1 cellular context compared by ENCODE assay signal in the genomic region with DNA sequence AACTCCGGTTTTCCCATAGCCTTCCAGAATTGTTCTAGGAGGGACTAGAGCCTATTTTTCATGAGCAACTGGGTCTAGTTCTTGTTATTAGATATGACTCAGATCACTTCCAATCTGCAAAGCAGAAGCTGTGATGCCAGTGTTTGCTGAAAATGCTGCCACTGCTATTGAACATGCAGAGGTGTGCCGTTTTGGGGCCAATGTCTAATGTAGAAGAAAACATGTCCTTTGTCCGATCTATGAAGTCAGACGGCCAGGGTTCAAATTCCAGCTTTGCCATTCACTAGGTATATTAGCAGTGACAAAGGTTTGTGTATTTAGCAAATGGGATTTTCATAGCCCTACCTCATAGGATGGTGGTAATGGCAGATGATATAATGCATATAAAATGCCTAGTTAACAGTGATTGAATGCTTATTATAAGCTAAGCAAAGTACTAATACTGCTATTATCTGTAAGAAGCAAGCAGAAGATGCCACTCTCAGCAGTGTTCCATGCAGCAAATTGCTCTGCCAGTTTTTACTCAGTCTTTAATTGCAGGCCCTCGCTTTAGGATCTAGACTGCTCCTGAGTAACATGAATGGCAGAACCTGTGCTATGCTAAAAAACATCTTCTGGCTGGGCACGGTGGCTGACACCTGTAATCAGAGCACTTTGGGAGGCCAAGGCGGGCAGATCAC.
TF ChIP-seq lines count a peak whose summit lies in the region.

No MANE protein-coding gene starts in this region.

TF ChIP-seq in HepG2, 621 proteins besides CTCF, POLR2A, EP300 and RAD21 (continued from another document and continues in another):
- TF ChIP-seq, protein P1, sequence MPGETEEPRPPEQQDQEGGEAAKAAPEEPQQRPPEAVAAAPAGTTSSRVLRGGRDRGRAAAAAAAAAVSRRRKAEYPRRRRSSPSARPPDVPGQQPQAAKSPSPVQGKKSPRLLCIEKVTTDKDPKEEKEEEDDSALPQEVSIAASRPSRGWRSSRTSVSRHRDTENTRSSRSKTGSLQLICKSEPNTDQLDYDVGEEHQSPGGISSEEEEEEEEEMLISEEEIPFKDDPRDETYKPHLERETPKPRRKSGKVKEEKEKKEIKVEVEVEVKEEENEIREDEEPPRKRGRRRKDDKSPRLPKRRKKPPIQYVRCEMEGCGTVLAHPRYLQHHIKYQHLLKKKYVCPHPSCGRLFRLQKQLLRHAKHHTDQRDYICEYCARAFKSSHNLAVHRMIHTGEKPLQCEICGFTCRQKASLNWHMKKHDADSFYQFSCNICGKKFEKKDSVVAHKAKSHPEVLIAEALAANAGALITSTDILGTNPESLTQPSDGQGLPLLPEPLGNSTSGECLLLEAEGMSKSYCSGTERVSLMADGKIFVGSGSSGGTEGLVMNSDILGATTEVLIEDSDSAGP (CRISPR knock-in tag; IDR thresholded peaks at IDR 0.05; ENCODE audit: borderline replicate concordance), result no peak
- TF ChIP-seq JARID2 (CRISPR knock-in tag; IDR thresholded peaks at IDR 0.05; ENCODE audit: insufficient replicate concordance) (no peak), FOXK1 (CRISPR knock-in tag; IDR thresholded peaks at IDR 0.05; ENCODE audit: borderline replicate concordance, low read depth) (peak; percentile 55; the same call in 1 of the 2 replicates), ZNF343 (CRISPR knock-in tag; IDR thresholded peaks at IDR 0.05) (no peak), HOXA7 (CRISPR knock-in tag; IDR thresholded peaks at IDR 0.05) (no peak), ZNF790 (CRISPR knock-in tag; IDR thresholded peaks at IDR 0.05; ENCODE audit: borderline replicate concordance) (no peak), AHDC1 (CRISPR knock-in tag; IDR thresholded peaks at IDR 0.05; ENCODE audit: borderline replicate concordance) (peak; percentile 92), SKI (IDR thresholded peaks at IDR 0.05; ENCODE audit: partially characterized antibody) (peak; percentile 87), NR3C1 (CRISPR knock-in tag; IDR thresholded peaks at IDR 0.05) (no peak), TBL1XR1 (IDR thresholded peaks at IDR 0.05; ENCODE audit: borderline replicate concordance, low read length, partially characterized antibody) (no peak), HOMEZ (CRISPR knock-in tag; IDR thresholded peaks at IDR 0.05; ENCODE audit: low read depth) (peak; percentile 92), ZNF24 (IDR thresholded peaks at IDR 0.05) (peak; percentile 6; the same call in 1 of the 2 replicates), KLF16 (CRISPR knock-in tag; IDR thresholded peaks at IDR 0.05) (0 out of 4 replicates have a peak, but pooled peaks of 1 of the 2 experiments have one; percentile 51), IRF9 (CRISPR knock-in tag; IDR thresholded peaks at IDR 0.05; ENCODE audit: borderline replicate concordance) (no peak), ZNF550 (CRISPR knock-in tag; IDR thresholded peaks at IDR 0.05; ENCODE audit: borderline replicate concordance) (no peak), ZFYVE20 (CRISPR knock-in tag; IDR thresholded peaks at IDR 0.05; ENCODE audit: borderline replicate concordance, low read depth) (no peak), RAD51 (IDR thresholded peaks at IDR 0.05; ENCODE audit: borderline replicate concordance) (no peak), U2AF2 (IDR thresholded peaks at IDR 0.05; ENCODE audit: low read depth, low read length) (no peak), SMARCE1 (IDR thresholded peaks at IDR 0.05; ENCODE audit: borderline replicate concordance) (no peak), FIP1L1 (IDR thresholded peaks at IDR 0.05; ENCODE audit: borderline replicate concordance, insufficient read depth, low read depth, low read length) (no peak), TIGD3 (CRISPR knock-in tag; IDR thresholded peaks at IDR 0.05; ENCODE audit: borderline replicate concordance) (no peak), ZNF614 (CRISPR knock-in tag; IDR thresholded peaks at IDR 0.05; ENCODE audit: borderline replicate concordance) (peak; percentile 81), KDM6A (CRISPR knock-in tag; IDR thresholded peaks at IDR 0.05; ENCODE audit: low read depth) (peak; percentile 96), ZNF816 (CRISPR knock-in tag; IDR thresholded peaks at IDR 0.05; ENCODE audit: borderline replicate concordance) (no peak), EED (CRISPR knock-in tag; IDR thresholded peaks at IDR 0.05) (no peak), ZFP90 (CRISPR knock-in tag; IDR thresholded peaks at IDR 0.05; ENCODE audit: borderline replicate concordance) (peak; percentile 60; the same call in 1 of the 2 replicates), ZNF773 (CRISPR knock-in tag; IDR thresholded peaks at IDR 0.05; ENCODE audit: borderline replicate concordance) (no peak), KDM2A (CRISPR knock-in tag; IDR thresholded peaks at IDR 0.05; ENCODE audit: borderline replicate concordance, low read depth) (no peak), GATAD1 (CRISPR knock-in tag; IDR thresholded peaks at IDR 0.05) (peak; percentile 27; the same call in 1 of the 2 replicates), SOX13 (IDR thresholded peaks at IDR 0.05) (peak; percentile 41; the same call in 1 of the 2 replicates), SOX13 (CRISPR knock-in tag; conservative IDR thresholded peaks at IDR 0.05 in 1 of 2, IDR thresholded peaks at IDR 0.05 in 1 of 2) (peak in 1 of 2 experiments; percentile 95; a peak in 2 of 4 replicates), ZSCAN22 (CRISPR knock-in tag; IDR thresholded peaks at IDR 0.05) (no peak), KDM4B (CRISPR knock-in tag; IDR thresholded peaks at IDR 0.05) (no peak), SETDB1 (CRISPR knock-in tag; IDR thresholded peaks at IDR 0.05; ENCODE audit: borderline replicate concordance) (no peak)
- TF ChIP-seq, protein P2, sequence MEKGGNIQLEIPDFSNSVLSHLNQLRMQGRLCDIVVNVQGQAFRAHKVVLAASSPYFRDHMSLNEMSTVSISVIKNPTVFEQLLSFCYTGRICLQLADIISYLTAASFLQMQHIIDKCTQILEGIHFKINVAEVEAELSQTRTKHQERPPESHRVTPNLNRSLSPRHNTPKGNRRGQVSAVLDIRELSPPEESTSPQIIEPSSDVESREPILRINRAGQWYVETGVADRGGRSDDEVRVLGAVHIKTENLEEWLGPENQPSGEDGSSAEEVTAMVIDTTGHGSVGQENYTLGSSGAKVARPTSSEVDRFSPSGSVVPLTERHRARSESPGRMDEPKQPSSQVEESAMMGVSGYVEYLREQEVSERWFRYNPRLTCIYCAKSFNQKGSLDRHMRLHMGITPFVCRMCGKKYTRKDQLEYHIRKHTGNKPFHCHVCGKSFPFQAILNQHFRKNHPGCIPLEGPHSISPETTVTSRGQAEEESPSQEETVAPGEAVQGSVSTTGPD (CRISPR knock-in tag; IDR thresholded peaks at IDR 0.05), result peak; percentile 53; the same call in 1 of the 2 replicates
- TF ChIP-seq, protein P3, sequence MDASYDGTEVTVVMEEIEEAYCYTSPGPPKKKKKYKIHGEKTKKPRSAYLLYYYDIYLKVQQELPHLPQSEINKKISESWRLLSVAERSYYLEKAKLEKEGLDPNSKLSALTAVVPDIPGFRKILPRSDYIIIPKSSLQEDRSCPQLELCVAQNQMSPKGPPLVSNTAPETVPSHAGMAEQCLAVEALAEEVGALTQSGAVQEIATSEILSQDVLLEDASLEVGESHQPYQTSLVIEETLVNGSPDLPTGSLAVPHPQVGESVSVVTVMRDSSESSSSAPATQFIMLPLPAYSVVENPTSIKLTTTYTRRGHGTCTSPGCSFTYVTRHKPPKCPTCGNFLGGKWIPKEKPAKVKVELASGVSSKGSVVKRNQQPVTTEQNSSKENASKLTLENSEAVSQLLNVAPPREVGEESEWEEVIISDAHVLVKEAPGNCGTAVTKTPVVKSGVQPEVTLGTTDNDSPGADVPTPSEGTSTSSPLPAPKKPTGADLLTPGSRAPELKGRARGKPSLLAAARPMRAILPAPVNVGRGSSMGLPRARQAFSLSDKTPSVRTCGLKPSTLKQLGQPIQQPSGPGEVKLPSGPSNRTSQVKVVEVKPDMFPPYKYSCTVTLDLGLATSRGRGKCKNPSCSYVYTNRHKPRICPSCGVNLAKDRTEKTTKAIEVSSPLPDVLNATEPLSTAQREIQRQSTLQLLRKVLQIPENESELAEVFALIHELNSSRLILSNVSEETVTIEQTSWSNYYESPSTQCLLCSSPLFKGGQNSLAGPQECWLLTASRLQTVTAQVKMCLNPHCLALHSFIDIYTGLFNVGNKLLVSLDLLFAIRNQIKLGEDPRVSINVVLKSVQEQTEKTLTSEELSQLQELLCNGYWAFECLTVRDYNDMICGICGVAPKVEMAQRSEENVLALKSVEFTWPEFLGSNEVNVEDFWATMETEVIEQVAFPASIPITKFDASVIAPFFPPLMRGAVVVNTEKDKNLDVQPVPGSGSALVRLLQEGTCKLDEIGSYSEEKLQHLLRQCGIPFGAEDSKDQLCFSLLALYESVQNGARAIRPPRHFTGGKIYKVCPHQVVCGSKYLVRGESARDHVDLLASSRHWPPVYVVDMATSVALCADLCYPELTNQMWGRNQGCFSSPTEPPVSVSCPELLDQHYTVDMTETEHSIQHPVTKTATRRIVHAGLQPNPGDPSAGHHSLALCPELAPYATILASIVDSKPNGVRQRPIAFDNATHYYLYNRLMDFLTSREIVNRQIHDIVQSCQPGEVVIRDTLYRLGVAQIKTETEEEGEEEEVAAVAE (CRISPR knock-in tag; IDR thresholded peaks at IDR 0.05; ENCODE audit: borderline replicate concordance), result no peak
- TF ChIP-seq, protein P4, sequence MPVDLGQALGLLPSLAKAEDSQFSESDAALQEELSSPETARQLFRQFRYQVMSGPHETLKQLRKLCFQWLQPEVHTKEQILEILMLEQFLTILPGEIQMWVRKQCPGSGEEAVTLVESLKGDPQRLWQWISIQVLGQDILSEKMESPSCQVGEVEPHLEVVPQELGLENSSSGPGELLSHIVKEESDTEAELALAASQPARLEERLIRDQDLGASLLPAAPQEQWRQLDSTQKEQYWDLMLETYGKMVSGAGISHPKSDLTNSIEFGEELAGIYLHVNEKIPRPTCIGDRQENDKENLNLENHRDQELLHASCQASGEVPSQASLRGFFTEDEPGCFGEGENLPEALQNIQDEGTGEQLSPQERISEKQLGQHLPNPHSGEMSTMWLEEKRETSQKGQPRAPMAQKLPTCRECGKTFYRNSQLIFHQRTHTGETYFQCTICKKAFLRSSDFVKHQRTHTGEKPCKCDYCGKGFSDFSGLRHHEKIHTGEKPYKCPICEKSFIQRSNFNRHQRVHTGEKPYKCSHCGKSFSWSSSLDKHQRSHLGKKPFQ (CRISPR knock-in tag; IDR thresholded peaks at IDR 0.05; ENCODE audit: insufficient replicate concordance), result peak; percentile 25
- TF ChIP-seq, protein P5, sequence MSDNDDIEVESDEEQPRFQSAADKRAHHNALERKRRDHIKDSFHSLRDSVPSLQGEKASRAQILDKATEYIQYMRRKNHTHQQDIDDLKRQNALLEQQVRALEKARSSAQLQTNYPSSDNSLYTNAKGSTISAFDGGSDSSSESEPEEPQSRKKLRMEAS (IDR thresholded peaks at IDR 0.05), result peak; percentile 61; the same call in 1 of the 2 replicates
